13 cellular contexts compared by ENCODE assay signal in the genomic region with DNA sequence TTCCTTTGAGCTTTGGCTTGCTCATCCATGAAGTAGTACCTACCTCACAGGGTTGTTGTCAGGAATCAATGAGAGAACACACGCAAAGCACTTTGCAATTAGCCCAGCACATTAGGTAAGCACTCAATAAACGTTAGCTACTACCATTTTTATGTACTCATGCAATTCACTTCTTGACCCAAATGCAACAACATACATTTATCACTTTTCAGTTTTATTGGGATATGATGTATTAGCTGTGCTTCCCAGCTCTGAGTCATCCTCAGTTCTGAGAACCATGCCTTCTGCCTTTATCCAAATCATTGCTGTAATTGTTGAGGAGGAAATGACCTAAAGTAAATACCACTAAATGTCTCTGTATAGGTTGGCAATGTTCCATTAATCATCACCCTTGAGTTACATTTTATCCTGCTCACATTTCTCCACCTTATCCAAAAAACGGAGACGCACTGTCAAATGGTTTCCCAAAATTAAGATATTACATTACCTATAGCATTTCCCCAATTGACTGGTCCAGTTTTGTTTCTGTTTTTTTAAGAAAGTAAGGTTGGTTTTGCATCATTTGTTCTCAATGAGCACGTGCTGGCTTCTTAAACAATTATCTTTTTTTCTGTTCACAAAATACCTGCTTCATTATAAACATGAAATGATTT. TPM values are rescaled to one million over a fixed set of nuclear protein-coding genes. Genes with fewer than 3 reads are reported as not detected.
DNase-seq lines count a peak whose midpoint lies in the region; FAIRE-seq and TF ChIP-seq lines count a peak whose summit lies in the region.
"Had no signal": no experiment of that assay in that cellular context is flagged by ENCODE, and none has a peak within 500 bp of the region (broad histone marks: within the 10 kb centered on the region; RNA-seq: fewer than 3 reads in every experiment).

No MANE protein-coding gene starts in this region.

- H3K27me3 ChIP-seq in bronchial epithelial cell (ENCODE audit: control insufficient read depth, insufficient read depth, low read length), result peaks cover 2% of the 10 kb centered on the region
- H3K27me3 ChIP-seq: cardiac muscle cell had no signal

- DNase-seq in NCI-H1092 treated with DMSO at 0.1 percent for 48 hours (lab: John Stamatoyannopoulos, UW) (peak; percentile 16), NCI-H1092 (lab: John Stamatoyannopoulos, UW) (no peak), NCI-H2081 treated with DMSO at 0.1 percent for 48 hours (lab: John Stamatoyannopoulos, UW) (peak; percentile 47), bronchial epithelial cell (ENCODE audit: low read depth) (peak; percentile 91), skeletal muscle cell (ENCODE audit: low read depth) (peak; percentile 89), iPS-NIHi11 (ENCODE audit: low spot score) (no peak), NCI-H82 treated with DMSO at 0.1 percent for 48 hours (lab: John Stamatoyannopoulos, UW; ENCODE audit: unreplicated experiment) (no peak), activated T-cell treated with anti-CD3 and anti-CD28 coated beads for 4 hours (no peak)
- DNase-seq: 8988T; activated CD4-positive, alpha-beta T cell treated with anti-CD3 and anti-CD28 coated beads for 4 hours; posterior cingulate gyrus had no signal

- no peak for FAIRE-seq in bronchial epithelial cell (lab: Jason Lieb, UNC)

- H3K36me3 ChIP-seq in bronchial epithelial cell (ENCODE audit: control insufficient read depth, insufficient read depth, low read length), result no peaks in the 10 kb centered on the region
- H3K36me3 ChIP-seq: cardiac muscle cell had no signal

- TF ChIP-seq CTCF in bronchial epithelial cell (IDR thresholded peaks at IDR 0.05; ENCODE audit: insufficient read depth, low read length, severe bottlenecking), result no peak

- H3K4me3 ChIP-seq in bronchial epithelial cell (ENCODE audit: low read depth, low read length) (no peak overlapping the region), skeletal muscle cell (ENCODE audit: low read depth, low read length) (no peak overlapping the region)
- H3K4me3 ChIP-seq: cardiac muscle cell had no signal

RNA-seq across cellular contexts. Expression of a gene that starts 2.3 kb away (rescaled TPM):
- total RNA-seq in bronchial epithelial cell, result not detected in 2 replicates
- total RNA-seq: cardiac muscle cell, OCI-LY7 had no signal

Comparison
In these comparisons a context has a peak if more than half of its experiments do, and no peak if none do; other contexts are left out.
1. DNase-seq: peak in NCI-H1092 treated with DMSO at 0.1 percent for 48 hours (single experiment), NCI-H2081 treated with DMSO at 0.1 percent for 48 hours (single experiment), bronchial epithelial cell (single experiment) and skeletal muscle cell (single experiment); none in NCI-H1092 (single experiment), iPS-NIHi11 (single experiment), NCI-H82 treated with DMSO at 0.1 percent for 48 hours (single experiment) and activated T-cell treated with anti-CD3 and anti-CD28 coated beads for 4 hours (single experiment).